Comparison of ENCODE assay signal across 20 cellular contexts in genomic region chr16:7866144-7866543, GRCh38.
"Had no signal": no experiment of that assay in that cellular context is flagged by ENCODE, and none has a peak within 500 bp of the region (broad histone marks: within the 10 kb centered on the region; RNA-seq: fewer than 3 reads in every experiment).

No MANE protein-coding gene starts in this region.

- H3K36me3 ChIP-seq: SJSA1 had no signal

- H3K4me3 ChIP-seq: SJSA1, SK-N-MC had no signal

- H3K27me3 ChIP-seq: SJSA1 had no signal

- DNase-seq: KBM-7, MV-4-11, NCI-H1048, NCI-H1105, NCI-H1417, NCI-H1436 treated with DMSO at 0.1 percent for 48 hours, NCI-H1694, NCI-H187 treated with DMSO at 0.1 percent for 48 hours, NCI-H2029 treated with DMSO at 0.1 percent for 48 hours, NCI-H2171 treated with DMSO at 0.1 percent for 48 hours, NCI-H345, NCI-H446 treated with DMSO at 0.1 percent for 48 hours, NCI-H510A treated with DMSO at 0.1 percent for 48 hours, NCI-H526, NCI-H82, Right ventricle myocardium superior, RPMI8226, SIG-M5 had no signal

- H3K4me1 ChIP-seq: SJSA1 had no signal

- H3K27ac ChIP-seq: SJSA1, SK-N-MC had no signal
